23 cellular contexts compared by ENCODE assay signal in the genomic region with DNA sequence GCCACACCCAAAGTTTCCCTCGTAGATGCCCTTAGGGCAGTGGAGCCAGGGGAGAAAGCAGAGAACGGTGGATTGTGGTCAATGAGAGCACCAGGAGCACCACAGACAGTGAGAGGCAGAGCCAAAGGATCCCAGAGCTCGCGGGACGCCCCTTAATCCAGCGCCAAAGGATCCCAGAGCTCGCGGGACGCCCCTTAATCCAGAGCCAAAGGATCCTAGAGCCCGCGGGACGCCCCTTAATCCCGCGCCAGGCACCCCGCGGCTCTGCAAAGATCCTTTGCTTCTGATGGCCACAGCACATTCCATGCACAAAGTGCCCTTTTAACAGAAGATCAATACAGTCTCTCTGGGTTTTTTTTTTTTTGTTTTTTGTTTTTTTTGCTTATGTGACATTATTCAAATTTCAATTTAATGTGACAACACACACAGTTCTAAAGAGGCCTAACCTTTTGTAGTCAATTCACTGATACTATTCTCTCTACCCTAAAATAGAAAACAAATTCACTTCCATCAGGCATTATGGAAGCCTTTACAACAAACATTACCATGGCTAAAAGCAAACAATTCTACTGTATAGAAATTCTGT. TPM values are rescaled to one million over a fixed set of nuclear protein-coding genes. Genes with fewer than 3 reads are reported as not detected.
DNase-seq lines count a peak whose midpoint lies in the region; ATAC-seq lines count a peak whose summit lies in the region.
"Had no signal": no experiment of that assay in that cellular context is flagged by ENCODE, and none has a peak within 500 bp of the region (broad histone marks: within the 10 kb centered on the region; RNA-seq: fewer than 3 reads in every experiment).

No MANE protein-coding gene starts in this region.

- no peaks in the 10 kb centered on the region for H3K9me3 Mint-ChIP-seq in activated T-cell treated with anti-CD3 and anti-CD28 coated beads, Interleukin-2, amount 50 U/mL, for 24 hours
- H3K9me3 Mint-ChIP-seq in activated T-cell treated with anti-CD3 and anti-CD28 coated beads, Interleukin-2, amount 50 U/mL, for 4 hours: no peaks in the 10 kb centered on the region
- H3K9me3 Mint-ChIP-seq in immature natural killer cell: no peaks in the 10 kb centered on the region

- peak overlapping the region; percentile 44 for H3K27ac Mint-ChIP-seq in activated T-cell treated with anti-CD3 and anti-CD28 coated beads, Interleukin-2, amount 50 U/mL, for 24 hours
- H3K27ac Mint-ChIP-seq in T-helper 17 cell (peak overlapping the region; percentile 67), immature natural killer cell (peak overlapping the region in 4 of 6 donors; percentile 53 to 73 (median 60))

- DNase-seq in activated T-cell treated with anti-CD3 and anti-CD28 coated beads, Interleukin-2, amount 50 U/mL, for 24 hours: no peak
- no peak for DNase-seq in activated T-cell treated with anti-CD3 and anti-CD28 coated beads, Interleukin-2, amount 50 U/mL, for 4 hours
- DNase-seq in ELF-1 (ENCODE audit: low read depth, low spot score) (peak; percentile 87), T-helper 17 cell (no peak), immature natural killer cell (no peak), DMS79 treated with DMSO at 0.1 percent for 48 hours (lab: John Stamatoyannopoulos, UW) (no peak), pons (ENCODE audit: low spot score) (no peak), Kasumi-1 (lab: John Stamatoyannopoulos, UW) (no peak)
- DNase-seq: 8988T; DMS153; GOT3; NCI-H1105; NCI-H1436 treated with DMSO at 0.1 percent for 48 hours; NCI-H187 treated with DMSO at 0.1 percent for 48 hours; NCI-H446; NCI-H524 treated with DMSO at 0.1 percent for 48 hours; NCI-H82; NK-92 treated with Interleukin-12 subunit alpha and Interleukin-12 subunit beta, amount 100 ng/mL, for 24 hours; PC-3; SJCRH30 had no signal

- H3K4me1 Mint-ChIP-seq in activated T-cell treated with anti-CD3 and anti-CD28 coated beads, Interleukin-2, amount 50 U/mL, for 24 hours (ENCODE audit: low read depth): peaks cover 18% of the 10 kb centered on the region
- peaks cover 3% of the 10 kb centered on the region for H3K4me1 Mint-ChIP-seq in activated T-cell treated with anti-CD3 and anti-CD28 coated beads, Interleukin-2, amount 50 U/mL, for 4 hours (ENCODE audit: low read depth)
- H3K4me1 Mint-ChIP-seq in T-helper 17 cell (peaks cover 29% of the 10 kb centered on the region), immature natural killer cell (peaks cover 2 to 8% of the 10 kb centered on the region in 2 donors)

- H3K27me3 Mint-ChIP-seq in activated T-cell treated with anti-CD3 and anti-CD28 coated beads, Interleukin-2, amount 50 U/mL, for 24 hours: no peaks in the 10 kb centered on the region
- no peaks in the 10 kb centered on the region for H3K27me3 Mint-ChIP-seq in activated T-cell treated with anti-CD3 and anti-CD28 coated beads, Interleukin-2, amount 50 U/mL, for 4 hours (ENCODE audit: low read depth)
- H3K27me3 Mint-ChIP-seq in T-helper 17 cell: no peaks in the 10 kb centered on the region
- H3K27me3 Mint-ChIP-seq in immature natural killer cell (ENCODE audit: low read depth in 3 of 3): peaks cover 0 to 6% (median 0%) of the 10 kb centered on the region in 3 donors

- no peak for ATAC-seq in activated T-cell treated with anti-CD3 and anti-CD28 coated beads, Interleukin-2, amount 50 U/mL, for 4 hours
- ATAC-seq in T-helper 17 cell: no peak
- ATAC-seq: HCT116, PC-3, Right ventricle myocardium inferior, SK-N-SH treated with all-trans-retinoic acid at 6 μM for 48 hours had no signal

- peaks cover 86% of the 10 kb centered on the region for H3K36me3 Mint-ChIP-seq in activated T-cell treated with anti-CD3 and anti-CD28 coated beads, Interleukin-2, amount 50 U/mL, for 24 hours (ENCODE audit: low read depth)
- peaks cover 46% of the 10 kb centered on the region for H3K36me3 Mint-ChIP-seq in activated T-cell treated with anti-CD3 and anti-CD28 coated beads, Interleukin-2, amount 50 U/mL, for 4 hours (ENCODE audit: insufficient read depth)
- peaks cover 22% of the 10 kb centered on the region for H3K36me3 Mint-ChIP-seq in T-helper 17 cell (ENCODE audit: low read depth)
- peaks cover 42 to 62% (median 53%) of the 10 kb centered on the region in 3 donors for H3K36me3 Mint-ChIP-seq in immature natural killer cell

- H3K4me3 Mint-ChIP-seq in activated T-cell treated with anti-CD3 and anti-CD28 coated beads, Interleukin-2, amount 50 U/mL, for 24 hours: no peak overlapping the region
- no peak overlapping the region for H3K4me3 Mint-ChIP-seq in activated T-cell treated with anti-CD3 and anti-CD28 coated beads, Interleukin-2, amount 50 U/mL, for 4 hours
- H3K4me3 Mint-ChIP-seq in T-helper 17 cell (peak overlapping the region; percentile 65), immature natural killer cell (no peak overlapping the region)

- H3K9me3 ChIP-seq in T-helper 17 cell (ENCODE audit: control insufficient read depth, low read length, poor library complexity, severe bottlenecking): no peaks in the 10 kb centered on the region
- H3K9me3 ChIP-seq: SJCRH30 had no signal

RNA-seq across cellular contexts. Expression of gene NCAPG2, which starts 52.9 kb away (rescaled TPM):
- 10 to 100 TPM; 19.7 to 26.2 (median 20.7) TPM for total RNA-seq in activated T-cell treated with anti-CD3 and anti-CD28 coated beads, Interleukin-2, amount 50 U/mL, for 4 hours
- total RNA-seq in T-helper 17 cell: 10 to 100 TPM in 1 of 2 donors, 1 to 10 TPM in 1; 8.8 to 38.7 TPM
- polyA plus RNA-seq in immature natural killer cell: 1 to 10 TPM; 3.5 to 7.9 (median 5.7) TPM
